Comparison of ENCODE assay signal across 1 cellular context in genomic region chr5:149757956-149758355, GRCh38.
TF ChIP-seq lines count a peak whose summit lies in the region.

No MANE protein-coding gene starts in this region.

TF ChIP-seq in H1, 55 proteins besides CTCF, POLR2A, EP300 and RAD21 (continued from another document):
- TF ChIP-seq CHD7 (IDR thresholded peaks at IDR 0.05; ENCODE audit: insufficient replicate concordance, low read length) (no peak), NRF1 (IDR thresholded peaks at IDR 0.05; ENCODE audit: low read depth, low read length) (no peak), USF2 (IDR thresholded peaks at IDR 0.05; ENCODE audit: low read length) (no peak), SIX5 (IDR thresholded peaks at IDR 0.05; ENCODE audit: low read depth, low read length) (no peak), CREB1 (IDR thresholded peaks at IDR 0.05) (no peak), JUND (IDR thresholded peaks at IDR 0.05; ENCODE audit: low read length) (no peak), SIRT6 (IDR thresholded peaks at IDR 0.05; ENCODE audit: low read length) (no peak), CEBPB (IDR thresholded peaks at IDR 0.05; ENCODE audit: low read depth, low read length) (no peak), ASH2L (IDR thresholded peaks at IDR 0.05; ENCODE audit: low read length) (no peak), FOSL1 (IDR thresholded peaks at IDR 0.05; ENCODE audit: insufficient read depth, low read depth, low read length) (no peak), HDAC2 (IDR thresholded peaks at IDR 0.05; ENCODE audit: borderline replicate concordance in 1 of 2, low read depth in 2 of 2, low read length in 2 of 2) (no peak), BACH1 (IDR thresholded peaks at IDR 0.05; ENCODE audit: low read length) (no peak), BCL11A (IDR thresholded peaks at IDR 0.05; ENCODE audit: low read depth in 2 of 2, low read length in 2 of 2) (no peak), GTF2F1 (IDR thresholded peaks at IDR 0.05; ENCODE audit: borderline replicate concordance, low read depth, low read length) (no peak), RNF2 (IDR thresholded peaks at IDR 0.05; ENCODE audit: borderline replicate concordance, low read depth, low read length, missing control alignments, poor library complexity, severe bottlenecking) (no peak), KDM5A (IDR thresholded peaks at IDR 0.05; ENCODE audit: low read length) (no peak)
